ENCODE assay signal across 9 cellular contexts in the genomic region with DNA sequence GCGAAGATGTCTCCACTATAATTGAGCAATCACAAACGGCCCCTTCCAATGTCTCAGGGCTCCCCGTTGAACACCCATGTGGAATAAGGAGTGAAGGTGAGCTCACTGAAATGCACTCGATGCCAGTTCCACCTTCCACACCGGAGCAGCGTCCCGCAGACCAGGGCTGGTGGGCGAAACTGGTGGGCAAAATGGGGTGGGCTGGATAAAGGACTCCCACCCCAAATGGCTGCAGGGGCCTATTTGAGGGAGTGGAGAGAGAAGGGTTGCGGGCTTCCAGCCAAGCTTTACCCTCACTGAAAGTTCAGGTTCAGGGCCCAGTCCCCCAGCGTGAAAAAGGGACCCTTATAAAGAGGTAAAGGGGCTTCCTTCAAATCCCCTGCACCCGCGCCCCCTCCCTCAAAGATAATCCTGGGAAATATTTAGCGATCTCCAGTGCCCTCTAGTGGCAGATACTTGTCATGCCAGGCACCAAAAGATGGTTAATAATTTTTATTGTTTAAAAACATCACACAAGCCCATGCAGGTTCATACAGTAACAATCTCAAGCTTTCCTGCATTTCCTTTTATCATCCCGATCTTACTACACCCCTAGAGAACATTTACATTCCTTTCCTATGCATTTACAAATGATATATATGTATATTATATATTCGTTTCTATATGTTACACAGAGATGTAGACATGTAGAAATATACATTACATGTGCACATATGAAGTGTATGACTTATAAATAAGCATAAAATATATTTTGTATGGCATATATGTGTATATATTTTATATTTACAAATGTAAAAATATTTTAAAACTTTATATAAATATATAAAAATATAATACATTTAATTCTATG. TPM values are rescaled to one million over a fixed set of nuclear protein-coding genes. Genes with fewer than 3 reads are reported as not detected.
DNase-seq lines count a peak whose midpoint lies in the region; ATAC-seq and TF ChIP-seq lines count a peak whose summit lies in the region.
"Had no signal": no experiment of that assay in that cellular context is flagged by ENCODE, and none has a peak within 500 bp of the region (broad histone marks: within the 10 kb centered on the region; RNA-seq: fewer than 3 reads in every experiment).

No MANE protein-coding gene starts in this region.

- H3K36me3 ChIP-seq in neural cell (ENCODE audit: insufficient read depth, low read length) = no peaks in the 10 kb centered on the region

- H3K9me2 ChIP-seq in neural cell (ENCODE audit: insufficient read depth, low read length) = no peaks in the 10 kb centered on the region

- ATAC-seq in omental fat pad (ENCODE audit: low FRiP score) (no peak), HG03159 (IDR thresholded peaks at IDR 0.05; ENCODE audit: unreplicated experiment) (no peak), HG02870 (IDR thresholded peaks at IDR 0.05; ENCODE audit: unreplicated experiment) (no peak)

- H3K9me3 ChIP-seq in neural cell (ENCODE audit: low read length) = no peaks in the 10 kb centered on the region

- TF ChIP-seq CTCF in dorsolateral prefrontal cortex (IDR thresholded peaks at IDR 0.05 in 54 of 56, conservative IDR thresholded peaks at IDR 0.05 in 2 of 56; ENCODE audit: low read depth in 1 of 56, partially characterized antibody in 56 of 56) (peak; percentile 67 to 96 (median 88)), neural cell (IDR thresholded peaks at IDR 0.05; ENCODE audit: poor library complexity, severe bottlenecking) (peak; percentile 83), omental fat pad (IDR thresholded peaks at IDR 0.05) (no peak)

- H4K20me1 ChIP-seq in neural cell (ENCODE audit: insufficient read depth) = no peaks in the 10 kb centered on the region

- no peak for TF ChIP-seq EP300 in neural cell (conservative IDR thresholded peaks at IDR 0.05; ENCODE audit: poor library complexity, severe bottlenecking)

- no peak overlapping the region for H3K9ac ChIP-seq in neural cell (ENCODE audit: low read length)

- TF ChIP-seq RAD21 in neural cell (conservative IDR thresholded peaks at IDR 0.05) = peak; percentile 77

- no peak overlapping the region for H3K4me2 ChIP-seq in neural cell (ENCODE audit: low read length)

- H2AFZ ChIP-seq in neural cell (ENCODE audit: low read depth, low read length) = no peak overlapping the region

- intact Hi-C loops in dorsolateral prefrontal cortex (cut with DNase I) = loop anchor here (1.0 to 5.0 kb wide), 6 partner anchors 35 to 715 kb away; no protein-coding TSS in a partner anchor

- H3K27ac ChIP-seq in dorsolateral prefrontal cortex (peak overlapping the region in 7 of 59 donors; percentile 21 to 58 (median 37)), neural cell (ENCODE audit: low read length) (no peak overlapping the region)

- DNase-seq in A172 (ENCODE audit: low spot score) (peak; percentile 13), D341Med (ENCODE audit: low spot score) (peak; percentile 60), NCI-H748 treated with DMSO at 0.1 percent for 48 hours (lab: John Stamatoyannopoulos, UW) (peak; percentile 64), dorsolateral prefrontal cortex (peak in 2 of 10 donors; percentile 10 to 35), omental fat pad (ENCODE audit: low spot score) (no peak)

- no peaks in the 10 kb centered on the region for H3F3A ChIP-seq in neural cell (ENCODE audit: insufficient read depth, low read length, poor library complexity, severe bottlenecking)

- H3K27me3 ChIP-seq in dorsolateral prefrontal cortex (peaks cover 0 to 4% (median 0%) of the 10 kb centered on the region in 45 donors), neural cell (ENCODE audit: insufficient read depth, low read depth, low read length) (peaks cover 8% of the 10 kb centered on the region)

- H3K79me2 ChIP-seq in neural cell (replicated peaks; ENCODE audit: insufficient read depth, low read length) = no peaks in the 10 kb centered on the region

- peak overlapping the region in 26 of 59 donors; percentile 4 to 45 (median 25) for H3K4me3 ChIP-seq in dorsolateral prefrontal cortex
- H3K4me3 ChIP-seq in neural cell (ENCODE audit: low read length) = no peak overlapping the region

TF ChIP-seq in neural cell, 6 proteins besides CTCF, POLR2A, EP300 and RAD21:
- TF ChIP-seq POLR2AphosphoS5 (IDR thresholded peaks at IDR 0.05) (no peak), EZH2 (IDR thresholded peaks at IDR 0.05; ENCODE audit: borderline replicate concordance, insufficient read depth, low read length, poor library complexity, severe bottlenecking) (no peak), SMC3 (conservative IDR thresholded peaks at IDR 0.05; ENCODE audit: poor library complexity) (peak; percentile 68)
- TF ChIP-seq, protein P1, sequence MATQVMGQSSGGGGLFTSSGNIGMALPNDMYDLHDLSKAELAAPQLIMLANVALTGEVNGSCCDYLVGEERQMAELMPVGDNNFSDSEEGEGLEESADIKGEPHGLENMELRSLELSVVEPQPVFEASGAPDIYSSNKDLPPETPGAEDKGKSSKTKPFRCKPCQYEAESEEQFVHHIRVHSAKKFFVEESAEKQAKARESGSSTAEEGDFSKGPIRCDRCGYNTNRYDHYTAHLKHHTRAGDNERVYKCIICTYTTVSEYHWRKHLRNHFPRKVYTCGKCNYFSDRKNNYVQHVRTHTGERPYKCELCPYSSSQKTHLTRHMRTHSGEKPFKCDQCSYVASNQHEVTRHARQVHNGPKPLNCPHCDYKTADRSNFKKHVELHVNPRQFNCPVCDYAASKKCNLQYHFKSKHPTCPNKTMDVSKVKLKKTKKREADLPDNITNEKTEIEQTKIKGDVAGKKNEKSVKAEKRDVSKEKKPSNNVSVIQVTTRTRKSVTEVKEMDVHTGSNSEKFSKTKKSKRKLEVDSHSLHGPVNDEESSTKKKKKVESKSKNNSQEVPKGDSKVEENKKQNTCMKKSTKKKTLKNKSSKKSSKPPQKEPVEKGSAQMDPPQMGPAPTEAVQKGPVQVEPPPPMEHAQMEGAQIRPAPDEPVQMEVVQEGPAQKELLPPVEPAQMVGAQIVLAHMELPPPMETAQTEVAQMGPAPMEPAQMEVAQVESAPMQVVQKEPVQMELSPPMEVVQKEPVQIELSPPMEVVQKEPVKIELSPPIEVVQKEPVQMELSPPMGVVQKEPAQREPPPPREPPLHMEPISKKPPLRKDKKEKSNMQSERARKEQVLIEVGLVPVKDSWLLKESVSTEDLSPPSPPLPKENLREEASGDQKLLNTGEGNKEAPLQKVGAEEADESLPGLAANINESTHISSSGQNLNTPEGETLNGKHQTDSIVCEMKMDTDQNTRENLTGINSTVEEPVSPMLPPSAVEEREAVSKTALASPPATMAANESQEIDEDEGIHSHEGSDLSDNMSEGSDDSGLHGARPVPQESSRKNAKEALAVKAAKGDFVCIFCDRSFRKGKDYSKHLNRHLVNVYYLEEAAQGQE (IDR thresholded peaks at IDR 0.05; ENCODE audit: borderline replicate concordance) = no peak

RNA-seq across cellular contexts. Expression of gene NKX2-2, which starts 58.2 kb away (rescaled TPM):
- total RNA-seq in A172 (2014; rRNA removed; shearing (Covaris generic)) = 4.4 TPM in 2 replicates
- total RNA-seq in dorsolateral prefrontal cortex (10 to 100 TPM in 101 of 120 experiments, 1 to 10 TPM in 19; 5.9 to 47.3 (median 14.2) TPM), omental fat pad (not detected)
- polyA plus RNA-seq in neural cell = not detected in 2 replicates
- polyA minus RNA-seq in neural cell = not detected in 2 replicates
- total RNA-seq: dermis microvascular lymphatic vessel endothelial cell had no signal

Comparison
In these comparisons a context has a peak if more than half of its experiments do, and no peak if none do; other contexts are left out.
1. CTCF ChIP-seq: peak in dorsolateral prefrontal cortex (56 of 56) and neural cell (single experiment); none in omental fat pad (0 of 3).